Comparison of ENCODE assay signal across 30 cellular contexts in genomic region chr6:154001494-154002285, GRCh38. TPM values are rescaled to one million over a fixed set of nuclear protein-coding genes. Genes with fewer than 3 reads are reported as not detected.
"Had no signal": no experiment of that assay in that cellular context is flagged by ENCODE, and none has a peak within 500 bp of the region (broad histone marks: within the 10 kb centered on the region; RNA-seq: fewer than 3 reads in every experiment).

No MANE protein-coding gene starts in this region.

- H3K27me3 Mint-ChIP-seq: stimulated activated naive B cell treated with anti-CD40 and anti-IgM and Interleukin-4, amounts not matched to agents 10 μg/mL and 1 μg/mL and 100 μg/mL, for 72 hours; stimulated activated naive CD8-positive, alpha-beta T cell treated with anti-CD3 and anti-CD28 coated beads, Interleukin-15, amount 100 ng/mL, for 72 hours had no signal

- FAIRE-seq: endometrium, pancreas had no signal

- H3K9me3 Mint-ChIP-seq: stimulated activated naive CD8-positive, alpha-beta T cell treated with anti-CD3 and anti-CD28 coated beads, Interleukin-15, amount 100 ng/mL, for 72 hours had no signal

- H3K4me3 Mint-ChIP-seq: naive thymus-derived CD4-positive, alpha-beta T cell; neural progenitor cell; stimulated activated naive B cell treated with anti-CD40 and anti-IgM and Interleukin-4, amounts not matched to agents 10 μg/mL and 1 μg/mL and 100 μg/mL, for 72 hours; stimulated activated naive CD8-positive, alpha-beta T cell treated with anti-CD3 and anti-CD28 coated beads, Interleukin-15, amount 100 ng/mL, for 72 hours had no signal

- H3K9me3 ChIP-seq: esophagus muscularis mucosa, gastrocnemius medialis, pancreas, psoas muscle, testis, tibial nerve had no signal

- H3K9ac ChIP-seq: neural progenitor cell had no signal

- H3K36me3 Mint-ChIP-seq: naive thymus-derived CD4-positive, alpha-beta T cell; neural progenitor cell; stimulated activated naive B cell treated with anti-CD40 and anti-IgM and Interleukin-4, amounts not matched to agents 10 μg/mL and 1 μg/mL and 100 μg/mL, for 72 hours had no signal

- H3K27me3 ChIP-seq: esophagus muscularis mucosa, gastrocnemius medialis, neural progenitor cell, pancreas, testis, tibial nerve had no signal

- H3K4me3 ChIP-seq: esophagus muscularis mucosa, gastrocnemius medialis, heart right ventricle, left ventricle myocardium inferior, lung, neural progenitor cell, pancreas, psoas muscle, testis, tibial nerve had no signal

- H3K4me1 Mint-ChIP-seq: naive thymus-derived CD4-positive, alpha-beta T cell; neural progenitor cell; stimulated activated naive B cell treated with anti-CD40 and anti-IgM and Interleukin-4, amounts not matched to agents 10 μg/mL and 1 μg/mL and 100 μg/mL, for 72 hours; stimulated activated naive CD8-positive, alpha-beta T cell treated with anti-CD3 and anti-CD28 coated beads, Interleukin-15, amount 100 ng/mL, for 72 hours had no signal

- H3K4me1 ChIP-seq: esophagus muscularis mucosa, gastrocnemius medialis, heart right ventricle, left ventricle myocardium inferior, neural progenitor cell, pancreas, psoas muscle, testis, tibial nerve had no signal

- H3K27ac Mint-ChIP-seq: naive thymus-derived CD4-positive, alpha-beta T cell; neural progenitor cell; stimulated activated naive B cell treated with anti-CD40 and anti-IgM and Interleukin-4, amounts not matched to agents 10 μg/mL and 1 μg/mL and 100 μg/mL, for 72 hours; stimulated activated naive CD8-positive, alpha-beta T cell treated with anti-CD3 and anti-CD28 coated beads, Interleukin-15, amount 100 ng/mL, for 72 hours had no signal

- H3K27ac ChIP-seq: epithelial cell of prostate, esophagus muscularis mucosa, gastrocnemius medialis, heart right ventricle, left ventricle myocardium inferior, neural progenitor cell, pancreas, psoas muscle, testis, tibial nerve had no signal

- H3K36me3 ChIP-seq: esophagus muscularis mucosa, gastrocnemius medialis, heart right ventricle, left ventricle myocardium inferior, neural progenitor cell, pancreas, tibial nerve had no signal

- DNase-seq: effector memory CD4-positive, alpha-beta T cell; gastrocnemius medialis; heart right ventricle; islet precursor cell; left cardiac atrium; left ventricle myocardium inferior; mesendoderm; naive thymus-derived CD4-positive, alpha-beta T cell; occipital lobe; psoas muscle; retina; stimulated activated CD4-positive, alpha-beta T cell treated with anti-CD3 and anti-CD28 coated beads, Interleukin-2, amount 100 ng/mL, for 24 hours; stimulated activated CD4-positive, alpha-beta T cell treated with anti-CD3 and anti-CD28 coated beads, Interleukin-4, amount 100 ng/mL, for 4 hours; stimulated activated naive B cell treated with anti-CD40 and anti-IgM and Interleukin-4, amounts not matched to agents 10 μg/mL and 1 μg/mL and 100 μg/mL, for 72 hours; stimulated activated naive CD8-positive, alpha-beta T cell treated with anti-CD3 and anti-CD28 coated beads, Interleukin-15, amount 100 ng/mL, for 72 hours; testis had no signal

- ATAC-seq: gastrocnemius medialis; heart right ventricle; left cardiac atrium; naive thymus-derived CD4-positive, alpha-beta T cell; pancreas; psoas muscle; sciatic nerve; stimulated activated naive B cell treated with anti-CD40 and anti-IgM and Interleukin-4, amounts not matched to agents 10 μg/mL and 1 μg/mL and 100 μg/mL, for 72 hours; stimulated activated naive CD8-positive, alpha-beta T cell treated with anti-CD3 and anti-CD28 coated beads, Interleukin-15, amount 100 ng/mL, for 72 hours had no signal

RNA-seq across cellular contexts. Expression of gene OPRM1, which starts 37.4 kb away (rescaled TPM):
- total RNA-seq: cardiac septum; fibroblast of villous mesenchyme; gastrocnemius medialis; heart right ventricle; left cardiac atrium; left ventricle myocardium inferior; lung; mononuclear cell; naive thymus-derived CD4-positive, alpha-beta T cell; pancreas; psoas muscle; sciatic nerve; skeletal muscle tissue; subcutaneous adipose tissue; tibial nerve; ureter had no signal
- polyA plus RNA-seq: heart right ventricle; lung; naive thymus-derived CD4-positive, alpha-beta T cell; psoas muscle had no signal
